Comparison of ENCODE assay signal across 24 cellular contexts in the genomic region with DNA sequence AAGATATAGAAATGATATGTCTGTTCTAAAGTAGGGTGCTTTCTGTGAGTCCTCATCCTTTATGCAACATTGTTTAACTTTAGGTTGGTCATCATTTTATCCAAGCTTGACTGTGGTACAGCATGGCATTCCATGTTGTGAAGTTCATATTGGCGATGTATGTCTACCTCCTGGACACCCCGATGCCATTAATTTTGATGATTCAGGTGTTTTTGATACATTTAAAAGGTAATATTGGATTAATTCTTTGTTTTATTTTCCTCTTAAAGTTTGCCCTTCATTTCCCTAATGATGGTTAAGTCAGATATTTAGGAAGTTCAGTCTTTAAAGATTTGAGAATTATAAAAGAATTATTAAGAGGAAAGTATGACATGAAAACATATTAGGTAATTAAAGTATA. TPM values are rescaled to one million over a fixed set of nuclear protein-coding genes. Genes with fewer than 3 reads are reported as not detected.
DNase-seq lines count a peak whose midpoint lies in the region; ATAC-seq, FAIRE-seq and TF ChIP-seq lines count a peak whose summit lies in the region.
"Had no signal": no experiment of that assay in that cellular context is flagged by ENCODE, and none has a peak within 500 bp of the region (broad histone marks: within the 10 kb centered on the region; RNA-seq: fewer than 3 reads in every experiment).

No MANE protein-coding gene starts in this region.

- DNase-seq in activated naive CD4-positive, alpha-beta T cell (lab: John Stamatoyannopoulos, UW), result no peak
- DNase-seq in K562 (ENCODE audit: extremely low read depth in 1 of 4, low spot score in 3 of 4) (no peak), osteocyte (ENCODE audit: extremely low spot score, unreplicated experiment) (no peak), HCEC 1CT (no peak)
- DNase-seq in CD8-positive, alpha-beta T cell, result no peak
- DNase-seq: 8988T; CD4-positive, CD25-positive, alpha-beta regulatory T cell; CD8-positive, alpha-beta memory T cell; DMS 273 treated with DMSO at 0.1 percent for 48 hours; DMS79; EL; GF-D8; H9; HFFc6 had no signal

- TF ChIP-seq CTCF in K562 (IDR thresholded peaks at IDR 0.05 in 2 of 3, conservative IDR thresholded peaks at IDR 0.05 in 1 of 3; ENCODE audit: insufficient read depth in 2 of 3, low read depth in 1 of 3, low read length in 3 of 3) (no peak), osteocyte (IDR thresholded peaks at IDR 0.05) (no peak)
- no peak for TF ChIP-seq CTCF in CD8-positive, alpha-beta T cell (IDR thresholded peaks at IDR 0.05)

- no peaks in the 10 kb centered on the region for H3K9me1 ChIP-seq in K562 (ENCODE audit: control insufficient read depth, insufficient read depth, low read length)

- peak overlapping the region; percentile 65 for H3K27ac Mint-ChIP-seq in activated naive CD4-positive, alpha-beta T cell treated with anti-CD3 and anti-CD28 coated beads, Interleukin-2, amount 50 U/mL, for 24 hours
- H3K27ac Mint-ChIP-seq in CD8-positive, alpha-beta T cell, result no peak overlapping the region
- no peak overlapping the region for H3K27ac Mint-ChIP-seq in osteocyte (ENCODE audit: unreplicated experiment)
- H3K27ac Mint-ChIP-seq: B cell, GM23338, H9, HFFc6 had no signal

- no peak for TF ChIP-seq RAD21 in K562 (CRISPR knock-in tag; conservative IDR thresholded peaks at IDR 0.05 in 1 of 2, IDR thresholded peaks at IDR 0.05 in 1 of 2)

- H4K20me1 ChIP-seq in K562 (replicated peaks; ENCODE audit: control insufficient read depth, insufficient read depth, low read length), result no peaks in the 10 kb centered on the region

- H3K27me3 Mint-ChIP-seq in activated naive CD4-positive, alpha-beta T cell treated with anti-CD3 and anti-CD28 coated beads, Interleukin-2, amount 50 U/mL, for 24 hours, result no peaks in the 10 kb centered on the region
- no peaks in the 10 kb centered on the region for H3K27me3 Mint-ChIP-seq in CD8-positive, alpha-beta T cell (ENCODE audit: low read depth)
- H3K27me3 Mint-ChIP-seq in osteocyte (ENCODE audit: unreplicated experiment), result no peaks in the 10 kb centered on the region
- H3K27me3 Mint-ChIP-seq: B cell; CD4-positive, CD25-positive, alpha-beta regulatory T cell; CD8-positive, alpha-beta memory T cell had no signal

- peaks cover 24% of the 10 kb centered on the region for H3K36me3 Mint-ChIP-seq in activated naive CD4-positive, alpha-beta T cell treated with anti-CD3 and anti-CD28 coated beads, Interleukin-2, amount 50 U/mL, for 24 hours
- H3K36me3 Mint-ChIP-seq in CD8-positive, alpha-beta T cell, result peaks cover 84% of the 10 kb centered on the region
- H3K36me3 Mint-ChIP-seq in osteocyte (ENCODE audit: unreplicated experiment), result peaks cover 52% of the 10 kb centered on the region

- no peak overlapping the region for H3K27ac ChIP-seq in K562 (ENCODE audit: extremely low read depth, low read depth, low read length)
- H3K27ac ChIP-seq in CD8-positive, alpha-beta T cell (ENCODE audit: low read depth, low read length), result no peak overlapping the region
- H3K27ac ChIP-seq: BLaER1, C4-2B had no signal

- intact Hi-C loops in K562 (cut with micrococcal nuclease), result no loop called here
- intact Hi-C loops in CD8-positive, alpha-beta T cell (cut with DNase I, micrococcal nuclease), result no loop called here

- H3K9me3 Mint-ChIP-seq in activated naive CD4-positive, alpha-beta T cell treated with anti-CD3 and anti-CD28 coated beads, Interleukin-2, amount 50 U/mL, for 24 hours, result no peaks in the 10 kb centered on the region
- no peaks in the 10 kb centered on the region for H3K9me3 Mint-ChIP-seq in CD8-positive, alpha-beta T cell
- no peaks in the 10 kb centered on the region for H3K9me3 Mint-ChIP-seq in osteocyte (ENCODE audit: unreplicated experiment)
- H3K9me3 Mint-ChIP-seq: CD4-positive, CD25-positive, alpha-beta regulatory T cell; CD8-positive, alpha-beta memory T cell; GM23338; H9; HFFc6 had no signal

- 98% methylated on average over 2 of the region's 2 CpGs for WGBS in K562 (ENCODE audit: insufficient coverage, low coverage, missing lambda C conversion rate)

- no peak overlapping the region for H3K4me2 ChIP-seq in K562 (ENCODE audit: insufficient read depth, low read length)
- H3K4me2 ChIP-seq: BLaER1, GM23338 had no signal

- H3K79me2 ChIP-seq in K562 (ENCODE audit: control insufficient read depth, insufficient read depth, low read length), result no peaks in the 10 kb centered on the region

- H3K36me3 ChIP-seq in K562 (ENCODE audit: control insufficient read depth, insufficient read depth, low read length), result peaks cover 65% of the 10 kb centered on the region
- H3K36me3 ChIP-seq in CD8-positive, alpha-beta T cell (ENCODE audit: insufficient read depth, low read length), result peaks cover 64% of the 10 kb centered on the region

- ATAC-seq in K562, result no peak
- no peak for ATAC-seq in CD8-positive, alpha-beta T cell
- ATAC-seq: GM23338 had no signal

- TF ChIP-seq EP300 in K562 (IDR thresholded peaks at IDR 0.05; ENCODE audit: low read length), result no peak

- CTCF ChIA-PET in K562 (lab: Yijun Ruan, JAX; ENCODE audit: low intra/inter-chr PET ratio), result no interaction called here
- CTCF ChIA-PET in CD8-positive, alpha-beta T cell (lab: Charles Lee), result interaction anchor here (1.0 kb wide), 2 partner anchors 16 to 18 kb away, joined by 4 read pairs; no protein-coding TSS in a partner anchor

- H3K4me3 ChIP-seq in K562, result no peak overlapping the region
- no peak overlapping the region for H3K4me3 ChIP-seq in CD8-positive, alpha-beta T cell (ENCODE audit: low read depth, low read length)
- H3K4me3 ChIP-seq: BLaER1, GM23338 had no signal

- H3K4me1 Mint-ChIP-seq in activated naive CD4-positive, alpha-beta T cell treated with anti-CD3 and anti-CD28 coated beads, Interleukin-2, amount 50 U/mL, for 24 hours, result peaks cover 21% of the 10 kb centered on the region
- H3K4me1 Mint-ChIP-seq in CD8-positive, alpha-beta T cell (ENCODE audit: low read depth), result peaks cover 19% of the 10 kb centered on the region
- no peaks in the 10 kb centered on the region for H3K4me1 Mint-ChIP-seq in osteocyte (ENCODE audit: unreplicated experiment)
- H3K4me1 Mint-ChIP-seq: B cell, GM23338 had no signal

- TF ChIP-seq POLR2A in K562 (conservative IDR thresholded peaks at IDR 0.05), result no peak

- H2AFZ ChIP-seq in K562 (ENCODE audit: low read depth, low read length), result no peak overlapping the region
- H2AFZ ChIP-seq: GM23338 had no signal

- no peak overlapping the region for H3K9ac ChIP-seq in K562 (ENCODE audit: insufficient read depth in 1 of 2, low read depth in 2 of 2, low read length in 2 of 2)
- H3K9ac ChIP-seq: BLaER1 had no signal

- no TSS peak for BruUV-seq in K562 (replicated peaks; lab: Mats Ljungman, UMichigan)

- H3K27me3 ChIP-seq in K562 (ENCODE audit: control insufficient read depth in 2 of 2, insufficient read depth in 2 of 2, low read length in 2 of 2), result no peaks in the 10 kb centered on the region
- H3K27me3 ChIP-seq in CD8-positive, alpha-beta T cell (ENCODE audit: insufficient read depth, low read length), result no peaks in the 10 kb centered on the region
- H3K27me3 ChIP-seq: BLaER1 had no signal

- in situ Hi-C loops in K562 (cut with MboI), result loop anchor here (10.0 kb wide), 1 partner anchor 535 kb away; no protein-coding TSS in a partner anchor

- no peak overlapping the region for H3K4me3 Mint-ChIP-seq in activated naive CD4-positive, alpha-beta T cell treated with anti-CD3 and anti-CD28 coated beads, Interleukin-2, amount 50 U/mL, for 24 hours
- no peak overlapping the region for H3K4me3 Mint-ChIP-seq in CD8-positive, alpha-beta T cell
- no peak overlapping the region for H3K4me3 Mint-ChIP-seq in osteocyte (ENCODE audit: unreplicated experiment)
- H3K4me3 Mint-ChIP-seq: B cell; CD4-positive, CD25-positive, alpha-beta regulatory T cell; CD8-positive, alpha-beta memory T cell; GM23338; H9; HFFc6 had no signal

- POLR2A ChIA-PET in K562 (lab: Yijun Ruan, JAX), result interaction anchor here (0.6 to 2.7 kb wide), 4 partner anchors 8 to 160 kb away, joined by 3 to 12 read pairs (median 4); no protein-coding TSS in a partner anchor
- POLR2A ChIA-PET in CD8-positive, alpha-beta T cell (lab: Charles Lee), result no interaction called here

- no peaks in the 10 kb centered on the region for H3K9me3 ChIP-seq in K562 (replicated peaks; ENCODE audit: control insufficient read depth, insufficient read depth, low read depth, low read length)
- no peaks in the 10 kb centered on the region for H3K9me3 ChIP-seq in CD8-positive, alpha-beta T cell (ENCODE audit: low read length)
- H3K9me3 ChIP-seq: BLaER1 had no signal

- FAIRE-seq in A204.1 (lab: Jason Lieb, UNC) (peak; percentile 70), G401.6 (lab: Jason Lieb, UNC) (peak; percentile 15), K562 (lab: Jason Lieb, UNC) (no peak)
- FAIRE-seq: D721Med, GM12891, GM18507 had no signal

- H3K4me1 ChIP-seq in K562 (replicated peaks in 1 of 2; ENCODE audit: control insufficient read depth in 2 of 2, insufficient read depth in 2 of 2, low read length in 2 of 2), result no peaks in the 10 kb centered on the region
- H3K4me1 ChIP-seq in CD8-positive, alpha-beta T cell (ENCODE audit: insufficient read depth, low read length), result no peaks in the 10 kb centered on the region
- H3K4me1 ChIP-seq: BLaER1 had no signal

TF ChIP-seq in K562, 482 proteins besides CTCF, POLR2A, EP300 and RAD21 (continues in another document):
- peak; percentile 68 for TF ChIP-seq MAFK (IDR thresholded peaks at IDR 0.05; ENCODE audit: low read length)

RNA-seq across cellular contexts. Expression of a gene that starts 21.3 kb away (rescaled TPM):
- total RNA-seq in K562 (2011; cell fraction: chromatin; rRNA removed; ENCODE audit: low replicate concordance), result 92.0 and 187 TPM in 2 replicates
- total RNA-seq in K562 (2011; cell fraction: nucleolus; rRNA removed), result 33.9 and 45.5 TPM in 2 replicates
- 81.3 and 111 TPM in 2 replicates for total RNA-seq in K562 (2011; cell fraction: nucleoplasm; rRNA removed)
- 21.2 and 22.6 TPM in 2 replicates for total RNA-seq in K562 (2014; rRNA removed)
- total RNA-seq in K562 (2014; rRNA removed; fragmentation: Illumina TruSeq; extraction: Trizol), result 31.5 and 41.4 TPM in 2 replicates
- 16.2 and 18.7 TPM in 2 replicates for total RNA-seq in K562 (2015; rRNA removed; fragmentation: Illumina TruSeq; extraction: Trizol)
- total RNA-seq in K562 (2021), result 22.9 and 27.0 TPM in 2 replicates
- 43.4 and 59.9 TPM in 2 replicates for polyA plus RNA-seq in K562 (2011; rRNA removed)
- 17.5 and 26.0 TPM in 2 replicates for polyA plus RNA-seq in K562 (2011; cell fraction: cytosol; rRNA removed)
- 35.1 and 41.0 TPM in 2 replicates for polyA plus RNA-seq in K562 (2011; cell fraction: nucleus; rRNA removed)
- polyA plus RNA-seq in K562 (2012), result 35.6 and 44.8 TPM in 2 replicates
- polyA plus RNA-seq in K562 (2014; fragmentation: Illumina TruSeq; extraction: Trizol), result 24.1 and 30.7 TPM in 2 replicates
- polyA plus RNA-seq in K562 (2014; fragmentation: Nextera tagmentation; extraction: Ambion mirVana), result 10 to 100 TPM; 37.9 to 44.9 TPM
- polyA plus RNA-seq in K562 (2014; rRNA removed), result 16.5 and 20.3 TPM in 2 replicates
- polyA minus RNA-seq in K562 (2011; rRNA and poly(A)+ RNA removed), result 90.1 and 96.8 TPM in 2 replicates
- 16.4 and 22.4 TPM in 2 replicates for polyA minus RNA-seq in K562 (2011; cell fraction: cytosol; rRNA and poly(A)+ RNA removed)
- 35.4 and 48.2 TPM in 2 replicates for polyA minus RNA-seq in K562 (2011; cell fraction: nucleus; rRNA and poly(A)+ RNA removed)
- 100 to 1,000 TPM; 233 to 251 TPM for total RNA-seq in CD8-positive, alpha-beta T cell
- 84.6 and 108 TPM in 2 replicates for total RNA-seq in osteocyte
